ENCODE assay signal across 19 cellular contexts in the genomic region with DNA sequence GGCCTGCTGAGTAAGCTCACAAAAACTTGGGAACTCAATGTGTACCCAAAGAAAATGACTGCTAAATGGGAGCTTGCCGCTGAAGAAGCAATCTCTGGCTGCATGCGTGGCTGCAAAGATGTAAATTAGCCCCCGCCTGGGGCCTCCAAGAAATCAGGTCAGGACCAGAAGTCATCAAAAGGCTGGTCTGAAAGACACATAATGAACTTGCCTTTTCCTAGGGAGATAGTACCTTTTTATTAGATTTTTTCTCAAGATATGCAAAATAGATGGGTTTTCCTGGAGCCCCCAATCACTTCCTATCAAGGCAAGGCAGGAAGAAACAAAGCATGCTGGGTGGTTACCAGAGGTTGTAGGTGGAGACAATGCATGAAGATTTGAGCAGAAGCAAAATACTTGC. TPM values are rescaled to one million over a fixed set of nuclear protein-coding genes. Genes with fewer than 3 reads are reported as not detected.
DNase-seq lines count a peak whose midpoint lies in the region; ATAC-seq and TF ChIP-seq lines count a peak whose summit lies in the region.
"Had no signal": no experiment of that assay in that cellular context is flagged by ENCODE, and none has a peak within 500 bp of the region (broad histone marks: within the 10 kb centered on the region; RNA-seq: fewer than 3 reads in every experiment).

No MANE protein-coding gene starts in this region.

- no peak overlapping the region for H3K9ac ChIP-seq in neuronal stem cell (ENCODE audit: low read depth, low read length, poor library complexity)
- H3K9ac ChIP-seq: BLaER1 treated with 17β-estradiol and CSF1 and Interleukin-3, amounts not matched to agents 10 nM and 100 nM; GM23248 had no signal

- H3K4me2 ChIP-seq in GM23338 (no peak overlapping the region), neuronal stem cell (ENCODE audit: insufficient read depth, low read length, poor library complexity, severe bottlenecking) (no peak overlapping the region)
- H3K4me2 ChIP-seq: BLaER1 treated with 17β-estradiol and CSF1 and Interleukin-3, amounts not matched to agents 10 nM and 100 nM had no signal

- H3K4me3 Mint-ChIP-seq in GM23338 (no peak overlapping the region), T-helper 17 cell (peak overlapping the region; percentile 36), Calu3 (ENCODE audit: low read depth, unreplicated experiment) (no peak overlapping the region)
- H3K4me3 Mint-ChIP-seq: CD14-positive monocyte; CD4-positive, alpha-beta T cell; CD8-positive, alpha-beta memory T cell; H9 had no signal

- H3K27me3 Mint-ChIP-seq in GM23338 (ENCODE audit: insufficient read depth, low read depth, poor library complexity) (peaks cover 11% of the 10 kb centered on the region), T-helper 17 cell (peaks cover under 1% of the 10 kb centered on the region), Calu3 (ENCODE audit: unreplicated experiment) (no peaks in the 10 kb centered on the region)

- no peak overlapping the region for H3K14ac ChIP-seq in neuronal stem cell (ENCODE audit: low read length)

- WGBS in neuronal stem cell (ENCODE audit: extremely low coverage in 2 of 2, insufficient read length in 2 of 2, insufficient replicate concordance in 1 of 2), 2 donors = no CpG with 5 or more reads among the region's 3 CpGs

- H3K79me1 ChIP-seq in neuronal stem cell (ENCODE audit: low read depth, low read length) = no peaks in the 10 kb centered on the region

- H3K23ac ChIP-seq in neuronal stem cell (ENCODE audit: low read depth, low read length, poor library complexity) = no peak overlapping the region

- H4K20me1 ChIP-seq in GM23338 (replicated peaks; ENCODE audit: insufficient read depth) = no peaks in the 10 kb centered on the region
- H4K20me1 ChIP-seq: BLaER1 treated with 17β-estradiol and CSF1 and Interleukin-3, amounts not matched to agents 10 nM and 100 nM had no signal

- 0 out of 2 replicates have a peak overlapping the region, but pooled peaks have one; percentile 44 for H3K27ac Mint-ChIP-seq in GM23338
- H3K27ac Mint-ChIP-seq in T-helper 17 cell = no peak overlapping the region
- H3K27ac Mint-ChIP-seq in Calu3 (ENCODE audit: unreplicated experiment) = no peak overlapping the region
- H3K27ac Mint-ChIP-seq: CD14-positive monocyte; CD4-positive, alpha-beta T cell; CD8-positive, alpha-beta memory T cell; H9 had no signal

- DNase-seq in GM23338 (ENCODE audit: low spot score) = no peak
- DNase-seq in T-helper 17 cell = no peak
- DNase-seq in neuronal stem cell (ENCODE audit: low spot score) = no peak
- DNase-seq in stimulated activated CD4-positive, alpha-beta T cell treated with anti-CD3 and anti-CD28 coated beads, Interleukin-15, amount 100 ng/mL, for 24 hours = no peak
- DNase-seq in Calu3 = no peak
- no peak for DNase-seq in AG20443 (ENCODE audit: low spot score)
- no peak for DNase-seq in Ammon's horn (ENCODE audit: low spot score)
- DNase-seq: BE2C; CD4-positive, alpha-beta T cell; CD8-positive, alpha-beta memory T cell; DMS53; DMS79 treated with DMSO at 0.1 percent for 48 hours; EL; GDM1; GM23248; H9 had no signal

- H3K9me3 ChIP-seq in T-helper 17 cell (ENCODE audit: control insufficient read depth, low read length, poor library complexity, severe bottlenecking) (no peaks in the 10 kb centered on the region), neuronal stem cell (replicated peaks in 1 of 2; ENCODE audit: control insufficient read depth in 2 of 2, insufficient read depth in 1 of 2, low read depth in 1 of 2, low read length in 2 of 2) (no peaks in the 10 kb centered on the region)
- H3K9me3 ChIP-seq: BE2C; BLaER1 treated with 17β-estradiol and CSF1 and Interleukin-3, amounts not matched to agents 10 nM and 100 nM had no signal

- ATAC-seq in GM23338 (no peak), T-helper 17 cell (no peak)
- ATAC-seq: HCT116 had no signal

- H3K18ac ChIP-seq in neuronal stem cell (ENCODE audit: low read length) = no peak overlapping the region

- no peak overlapping the region for H2AK5ac ChIP-seq in neuronal stem cell (ENCODE audit: low read depth, low read length)

- H3K79me2 ChIP-seq in GM23338 (replicated peaks; ENCODE audit: insufficient read depth) = no peaks in the 10 kb centered on the region

- no peaks in the 10 kb centered on the region for H3K36me3 Mint-ChIP-seq in GM23338 (ENCODE audit: low read depth)
- no peaks in the 10 kb centered on the region for H3K36me3 Mint-ChIP-seq in T-helper 17 cell (ENCODE audit: low read depth)
- H3K36me3 Mint-ChIP-seq in Calu3 (ENCODE audit: insufficient read depth, unreplicated experiment) = no peaks in the 10 kb centered on the region
- H3K36me3 Mint-ChIP-seq: CD14-positive monocyte; CD8-positive, alpha-beta memory T cell had no signal

- H4K91ac ChIP-seq in neuronal stem cell (ENCODE audit: low read depth, low read length, poor library complexity) = no peak overlapping the region

- intact Hi-C loops in Calu3 (cut with micrococcal nuclease; ENCODE audit: unreplicated experiment) = no loop called here

- H3K4me3 ChIP-seq in GM23338 (no peak overlapping the region), neuronal stem cell (ENCODE audit: low read length in 2 of 2) (no peak overlapping the region)
- H3K4me3 ChIP-seq: BLaER1 treated with 17β-estradiol and CSF1 and Interleukin-3, amounts not matched to agents 10 nM and 100 nM; GM23248 had no signal

- no peak overlapping the region for H2BK120ac ChIP-seq in neuronal stem cell (ENCODE audit: low read depth, low read length)

- H2BK15ac ChIP-seq in neuronal stem cell (ENCODE audit: low read length) = no peak overlapping the region

- H3K4me1 ChIP-seq in GM23338 (ENCODE audit: insufficient read depth) = no peaks in the 10 kb centered on the region; the same call in 1 of the 2 replicates
- peaks cover 4 to 8% of the 10 kb centered on the region in 2 donors for H3K4me1 ChIP-seq in neuronal stem cell (ENCODE audit: control insufficient read depth in 2 of 2, insufficient read depth in 1 of 2, low read depth in 1 of 2, low read length in 2 of 2)
- H3K4me1 ChIP-seq: BE2C had no signal

- no peak overlapping the region for H2BK5ac ChIP-seq in neuronal stem cell (ENCODE audit: low read length)

- no peak overlapping the region for H3K4ac ChIP-seq in neuronal stem cell (ENCODE audit: low read length)

- H3F3A ChIP-seq in GM23338 (replicated peaks; ENCODE audit: low read depth) = no peaks in the 10 kb centered on the region

- no peak for TF ChIP-seq CTCF in GM23338 (conservative IDR thresholded peaks at IDR 0.05; ENCODE audit: low read depth in 2 of 2)
- no peak for TF ChIP-seq CTCF in Calu3 (IDR thresholded peaks at IDR 0.05; ENCODE audit: unreplicated experiment)

- no peak overlapping the region for H4K8ac ChIP-seq in neuronal stem cell (ENCODE audit: low read depth, low read length)

- BruUV-seq in Calu3 (replicated peaks; lab: Mats Ljungman, UMichigan) = no TSS peak

- H3K9me2 ChIP-seq in GM23338 (ENCODE audit: insufficient read depth) = no peaks in the 10 kb centered on the region

- no peak overlapping the region for H2BK12ac ChIP-seq in neuronal stem cell (ENCODE audit: low read length)

- no peaks in the 10 kb centered on the region for H3K36me3 ChIP-seq in GM23338 (ENCODE audit: insufficient read depth)
- no peaks in the 10 kb centered on the region for H3K36me3 ChIP-seq in neuronal stem cell (replicated peaks in 1 of 2; ENCODE audit: control insufficient read depth in 2 of 2, insufficient read depth in 2 of 2, low read length in 2 of 2)
- H3K36me3 ChIP-seq: BE2C; BLaER1 treated with 17β-estradiol and CSF1 and Interleukin-3, amounts not matched to agents 10 nM and 100 nM had no signal

- H2AFZ ChIP-seq in GM23338 (peak overlapping the region; percentile 86; the same call in 1 of the 2 replicates), neuronal stem cell (ENCODE audit: low read length) (peak overlapping the region; percentile 87)
- H2AFZ ChIP-seq: GM23248 had no signal

- H3K27ac ChIP-seq in GM23338 (ENCODE audit: low read depth) (no peak overlapping the region), neuronal stem cell (replicated peaks; ENCODE audit: low read length) (no peak overlapping the region)
- H3K27ac ChIP-seq: BLaER1 treated with 17β-estradiol and CSF1 and Interleukin-3, amounts not matched to agents 10 nM and 100 nM; GM23248 had no signal

- H3K27me3 ChIP-seq in GM23338 (ENCODE audit: insufficient read depth) = no peaks in the 10 kb centered on the region
- H3K27me3 ChIP-seq in neuronal stem cell (ENCODE audit: control insufficient read depth in 3 of 3, insufficient read depth in 3 of 3, low read depth in 1 of 3, low read length in 3 of 3) = no peaks in the 10 kb centered on the region
- H3K27me3 ChIP-seq: BE2C; BLaER1 treated with 17β-estradiol and CSF1 and Interleukin-3, amounts not matched to agents 10 nM and 100 nM had no signal

- H3K9me3 Mint-ChIP-seq in GM23338 = no peaks in the 10 kb centered on the region
- no peaks in the 10 kb centered on the region for H3K9me3 Mint-ChIP-seq in Calu3 (ENCODE audit: low read depth, unreplicated experiment)
- H3K9me3 Mint-ChIP-seq: CD4-positive, alpha-beta T cell had no signal

- H3K4me1 Mint-ChIP-seq in GM23338 (peaks cover 15% of the 10 kb centered on the region), T-helper 17 cell (peaks cover under 1% of the 10 kb centered on the region), Calu3 (ENCODE audit: low read depth, unreplicated experiment) (peaks cover 1% of the 10 kb centered on the region)
- H3K4me1 Mint-ChIP-seq: CD14-positive monocyte; CD8-positive, alpha-beta memory T cell had no signal

- CTCF ChIA-PET in Calu3 (lab: Charles Lee) = no interaction called here

RNA-seq across cellular contexts. Expression of gene PDCL3, which starts 38.9 kb away (rescaled TPM):
- total RNA-seq in GM23338 (2014; rRNA removed; shearing (Covaris generic)) = 25.0 and 28.1 TPM in 2 replicates
- 59.2 and 72.4 TPM in 2 replicates for polyA plus RNA-seq in GM23338 (2016; fragmentation: Nextera tagmentation; extraction: Ambion mirVana)
- total RNA-seq in T-helper 17 cell (10 to 100 TPM; 24.6 to 25.7 TPM), Calu3 (2022) (23.0 and 27.8 TPM in 2 replicates)
- polyA plus RNA-seq in neuronal stem cell (2013, experiment 1 of 2) = 17.1 TPM
- polyA plus RNA-seq in neuronal stem cell (2013, experiment 2 of 2) = 17.3 TPM
